26 cellular contexts compared by ENCODE assay signal in genomic region chr5:177434942-177435738, GRCh38. TPM values are rescaled to one million over a fixed set of nuclear protein-coding genes. Genes with fewer than 3 reads are reported as not detected.
DNase-seq lines count a peak whose midpoint lies in the region; ATAC-seq and TF ChIP-seq lines count a peak whose summit lies in the region.
"Had no signal": no experiment of that assay in that cellular context is flagged by ENCODE, and none has a peak within 500 bp of the region (broad histone marks: within the 10 kb centered on the region; RNA-seq: fewer than 3 reads in every experiment).

No MANE protein-coding gene starts in this region.

- peaks cover 17 to 94% of the 10 kb centered on the region in 2 experiments for H3K36me3 ChIP-seq in HEK293 (ENCODE audit: control insufficient read depth in 2 of 2, insufficient read depth in 1 of 2, low read length in 2 of 2)

- H3K4me3 ChIP-seq in right cardiac atrium (ENCODE audit: low read length), result no peak overlapping the region
- no peak overlapping the region for H3K4me3 ChIP-seq in HEK293 (ENCODE audit: low read depth, low read length)
- H3K4me3 ChIP-seq: transverse colon had no signal

- H3K27me3 ChIP-seq in right cardiac atrium (ENCODE audit: control insufficient read depth, insufficient read depth), result no peaks in the 10 kb centered on the region
- H3K27me3 ChIP-seq: transverse colon had no signal

- peak overlapping the region; percentile 34 for H3K27ac Mint-ChIP-seq in activated naive CD8-positive, alpha-beta T cell treated with anti-CD3 and anti-CD28 coated beads, Interleukin-2, amount 10 ng/mL, durations not matched to agents 7 days and 5 days
- peak overlapping the region; percentile 61 for H3K27ac Mint-ChIP-seq in stimulated activated effector memory CD8-positive, alpha-beta T cell treated with anti-CD3 and anti-CD28 coated beads, Interleukin-12 subunit alpha, Interleukin-12 subunit beta, amount 100 ng/mL, for 72 hours
- no peak overlapping the region for H3K27ac Mint-ChIP-seq in osteocyte (ENCODE audit: unreplicated experiment)
- H3K27ac Mint-ChIP-seq: endodermal cell had no signal

- CTCF ChIA-PET in HEK293 (lab: Yijun Ruan, JAX), result no interaction called here

- H3K27me3 Mint-ChIP-seq in activated naive CD8-positive, alpha-beta T cell treated with anti-CD3 and anti-CD28 coated beads, Interleukin-2, amount 10 ng/mL, durations not matched to agents 7 days and 5 days, result no peaks in the 10 kb centered on the region
- H3K27me3 Mint-ChIP-seq in osteocyte (ENCODE audit: unreplicated experiment), result no peaks in the 10 kb centered on the region
- H3K27me3 Mint-ChIP-seq: naive B cell; stimulated activated naive CD8-positive, alpha-beta T cell treated with anti-CD3 and anti-CD28 coated beads, Interleukin-15, Interleukin-2, amounts not matched to agents 100 ng/mL and 50 ng/mL, for 24 hours had no signal

- no peak overlapping the region for H3K4me3 Mint-ChIP-seq in activated naive CD8-positive, alpha-beta T cell treated with anti-CD3 and anti-CD28 coated beads, Interleukin-2, amount 10 ng/mL, durations not matched to agents 7 days and 5 days
- H3K4me3 Mint-ChIP-seq in stimulated activated effector memory CD8-positive, alpha-beta T cell treated with anti-CD3 and anti-CD28 coated beads, Interleukin-12 subunit alpha, Interleukin-12 subunit beta, amount 100 ng/mL, for 72 hours, result peak overlapping the region; percentile 76
- H3K4me3 Mint-ChIP-seq in osteocyte (ENCODE audit: unreplicated experiment), result no peak overlapping the region
- H3K4me3 Mint-ChIP-seq: endodermal cell, naive B cell had no signal

- no peak for TF ChIP-seq CTCF in HEK293 (tag by site-specific recombination; IDR thresholded peaks at IDR 0.05)
- no peak for TF ChIP-seq CTCF in GM20000 (IDR thresholded peaks at IDR 0.05; ENCODE audit: extremely low read depth, missing control alignments)
- TF ChIP-seq CTCF in osteocyte (IDR thresholded peaks at IDR 0.05), result no peak

- POLR2A ChIA-PET in HEK293 (lab: Yijun Ruan, JAX), result interaction anchor here (3.9 kb wide), 1 partner anchor 11 kb away, joined by 17 read pairs; the partner anchor contains the start of gene PRR7
- POLR2A ChIA-PET in activated naive CD8-positive, alpha-beta T cell treated with anti-CD3 and anti-CD28 coated beads, Interleukin-2, amount 10 ng/mL, durations not matched to agents 7 days and 5 days (lab: Charles Lee), result interaction anchor here (0.8 to 10.7 kb wide), 5 partner anchors 10 to 45 kb away, joined by 3 to 312 read pairs (median 3); partner anchors contain the start of gene PRR7

- H3K36me3 Mint-ChIP-seq in activated naive CD8-positive, alpha-beta T cell treated with anti-CD3 and anti-CD28 coated beads, Interleukin-2, amount 10 ng/mL, durations not matched to agents 7 days and 5 days, result peaks cover 50% of the 10 kb centered on the region
- peaks cover 100% of the 10 kb centered on the region for H3K36me3 Mint-ChIP-seq in stimulated activated effector memory CD8-positive, alpha-beta T cell treated with anti-CD3 and anti-CD28 coated beads, Interleukin-12 subunit alpha, Interleukin-12 subunit beta, amount 100 ng/mL, for 72 hours
- H3K36me3 Mint-ChIP-seq in osteocyte (ENCODE audit: unreplicated experiment), result peaks cover 29% of the 10 kb centered on the region

- intact Hi-C loops in right cardiac atrium (cut with DNase I) (no loop called here), left cardiac atrium (cut with DNase I) (no loop called here)

- peak in 2 of 3 donors; percentile 34 to 36 for DNase-seq in right cardiac atrium
- no peak for DNase-seq in left cardiac atrium
- DNase-seq in activated naive CD8-positive, alpha-beta T cell treated with anti-CD3 and anti-CD28 coated beads, Interleukin-2, amount 10 ng/mL, durations not matched to agents 7 days and 5 days, result no peak
- no peak for DNase-seq in stimulated activated effector memory CD8-positive, alpha-beta T cell treated with anti-CD3 and anti-CD28 coated beads, Interleukin-12 subunit alpha, Interleukin-12 subunit beta, amount 100 ng/mL, for 72 hours (ENCODE audit: low spot score in 2 of 2)
- no peak for DNase-seq in GM20000 (ENCODE audit: low spot score)
- no peak for DNase-seq in osteocyte (ENCODE audit: extremely low spot score, unreplicated experiment)
- DNase-seq: activated effector memory CD4-positive, alpha-beta T cell treated with Interleukin-2 at 50 U/mL for 16 hours; Caco-2; DND-41; endodermal cell; H7; left colon; mesendoderm; naive B cell; NCI-H1105 treated with DMSO at 0.1 percent for 48 hours; NCI-H510A; NK-92 treated with Interleukin-12 subunit alpha and Interleukin-12 subunit beta, amount 100 ng/mL, for 24 hours; T1000; transverse colon had no signal

- ATAC-seq in right cardiac atrium, result no peak
- no peak for ATAC-seq in left cardiac atrium
- no peak for ATAC-seq in activated naive CD8-positive, alpha-beta T cell treated with anti-CD3 and anti-CD28 coated beads, Interleukin-2, amount 10 ng/mL, durations not matched to agents 7 days and 5 days (ENCODE audit: low read depth)
- ATAC-seq in stimulated activated effector memory CD8-positive, alpha-beta T cell treated with anti-CD3 and anti-CD28 coated beads, Interleukin-12 subunit alpha, Interleukin-12 subunit beta, amount 100 ng/mL, for 72 hours, result no peak
- ATAC-seq: left colon had no signal

- peaks cover 43% of the 10 kb centered on the region for H3K4me1 Mint-ChIP-seq in activated naive CD8-positive, alpha-beta T cell treated with anti-CD3 and anti-CD28 coated beads, Interleukin-2, amount 10 ng/mL, durations not matched to agents 7 days and 5 days
- peaks cover 64% of the 10 kb centered on the region for H3K4me1 Mint-ChIP-seq in stimulated activated effector memory CD8-positive, alpha-beta T cell treated with anti-CD3 and anti-CD28 coated beads, Interleukin-12 subunit alpha, Interleukin-12 subunit beta, amount 100 ng/mL, for 72 hours
- no peaks in the 10 kb centered on the region for H3K4me1 Mint-ChIP-seq in osteocyte (ENCODE audit: unreplicated experiment)
- H3K4me1 Mint-ChIP-seq: endodermal cell had no signal

- no peaks in the 10 kb centered on the region for H3K9me3 ChIP-seq in right cardiac atrium (ENCODE audit: control insufficient read depth, low read length)
- no peaks in the 10 kb centered on the region for H3K9me3 ChIP-seq in HEK293 (ENCODE audit: control insufficient read depth, insufficient read depth, low read depth, low read length)
- H3K9me3 ChIP-seq: Caco-2, transverse colon had no signal

- 95% methylated on average over 20 of the region's 20 CpGs for WGBS in right cardiac atrium

- no peaks in the 10 kb centered on the region for H3K9me3 Mint-ChIP-seq in activated naive CD8-positive, alpha-beta T cell treated with anti-CD3 and anti-CD28 coated beads, Interleukin-2, amount 10 ng/mL, durations not matched to agents 7 days and 5 days
- H3K9me3 Mint-ChIP-seq in stimulated activated effector memory CD8-positive, alpha-beta T cell treated with anti-CD3 and anti-CD28 coated beads, Interleukin-12 subunit alpha, Interleukin-12 subunit beta, amount 100 ng/mL, for 72 hours, result no peaks in the 10 kb centered on the region
- no peaks in the 10 kb centered on the region for H3K9me3 Mint-ChIP-seq in osteocyte (ENCODE audit: unreplicated experiment)
- H3K9me3 Mint-ChIP-seq: endodermal cell; naive B cell; stimulated activated naive CD8-positive, alpha-beta T cell treated with anti-CD3 and anti-CD28 coated beads, Interleukin-15, Interleukin-2, amounts not matched to agents 100 ng/mL and 50 ng/mL, for 24 hours had no signal

- H3K27ac ChIP-seq in right cardiac atrium (ENCODE audit: low read length) (no peak overlapping the region), HEK293 (ENCODE audit: extremely low read depth, low read depth, low read length) (no peak overlapping the region)
- H3K27ac ChIP-seq: transverse colon had no signal

- H3K4me1 ChIP-seq in right cardiac atrium (ENCODE audit: control insufficient read depth, insufficient read depth, low read length) (no peaks in the 10 kb centered on the region), HEK293 (ENCODE audit: control insufficient read depth, insufficient read depth, low read length) (no peaks in the 10 kb centered on the region)

TF ChIP-seq in HEK293, 187 proteins besides CTCF, POLR2A, EP300 and RAD21:
- no peak for TF ChIP-seq ZNF664 (tag by site-specific recombination; IDR thresholded peaks at IDR 0.05)
- TF ChIP-seq ZNF473 (tag by site-specific recombination; IDR thresholded peaks at IDR 0.05), result no peak
- peak; percentile 82 for TF ChIP-seq EGR2 (tag by site-specific recombination; IDR thresholded peaks at IDR 0.05; ENCODE audit: low read depth)
- 0 out of 2 replicates have a peak, but pooled peaks have one; percentile 38 for TF ChIP-seq KLF9 (tag by site-specific recombination; IDR thresholded peaks at IDR 0.05; ENCODE audit: low read depth)
- TF ChIP-seq ZFHX2 (tag by site-specific recombination; conservative IDR thresholded peaks at IDR 0.05), result peak; percentile 61

RNA-seq across cellular contexts. Expression of gene GRK6, which starts 8.7 kb away (rescaled TPM):
- total RNA-seq in right cardiac atrium (10 to 100 TPM; 13.2 to 16.9 (median 15.5) TPM), left cardiac atrium (10 to 100 TPM; 14.6 to 20.1 TPM), osteocyte (35.6 and 38.2 TPM in 2 replicates)
- 7.4 TPM for polyA plus RNA-seq in right cardiac atrium
- total RNA-seq in activated naive CD8-positive, alpha-beta T cell treated with anti-CD3 and anti-CD28 coated beads, Interleukin-2, amount 10 ng/mL, durations not matched to agents 7 days and 5 days, result 100 to 1,000 TPM; 181 to 186 TPM

RNA-seq across cellular contexts. Expression of gene PRR7, which starts 11.5 kb away (rescaled TPM):
- total RNA-seq in right cardiac atrium, result under 1 TPM in 3 of 4 donors, not detected in 1; 0.33 to 0.45 (median 0.35) TPM
- 0.27 TPM for polyA plus RNA-seq in right cardiac atrium
- total RNA-seq in left cardiac atrium, result 1 to 10 TPM in 1 of 2 donors, under 1 TPM in 1; 0.59 to 1.6 TPM
- total RNA-seq in activated naive CD8-positive, alpha-beta T cell treated with anti-CD3 and anti-CD28 coated beads, Interleukin-2, amount 10 ng/mL, durations not matched to agents 7 days and 5 days, result 10 to 100 TPM; 10.0 to 10.6 TPM
- 2.8 and 4.4 TPM in 2 replicates for total RNA-seq in osteocyte

RNA-seq across cellular contexts. Expression of gene F12, which starts 25.8 kb away (rescaled TPM):
- total RNA-seq in right cardiac atrium, result under 1 TPM; 0.17 to 0.34 (median 0.26) TPM
- polyA plus RNA-seq in right cardiac atrium, result 0.27 TPM
- total RNA-seq in left cardiac atrium, result under 1 TPM; 0.27 to 0.39 TPM
- total RNA-seq in activated naive CD8-positive, alpha-beta T cell treated with anti-CD3 and anti-CD28 coated beads, Interleukin-2, amount 10 ng/mL, durations not matched to agents 7 days and 5 days, result 1 to 10 TPM; 2.2 to 2.8 TPM
- 1.0 and 1.5 TPM in 2 replicates for total RNA-seq in osteocyte

RNA-seq across cellular contexts. Expression of gene PFN3, which starts 34.7 kb away (rescaled TPM):
- total RNA-seq in right cardiac atrium, result not detected
- not detected for polyA plus RNA-seq in right cardiac atrium
- not detected for total RNA-seq in left cardiac atrium
- total RNA-seq in activated naive CD8-positive, alpha-beta T cell treated with anti-CD3 and anti-CD28 coated beads, Interleukin-2, amount 10 ng/mL, durations not matched to agents 7 days and 5 days, result not detected
- total RNA-seq in osteocyte, result not detected in 2 replicates
- total RNA-seq: astrocyte, Caco-2, endodermal cell, glomerular endothelial cell, H7, HT1080, left colon, LHCN-M2, posterior vena cava, transverse colon had no signal

RNA-seq across cellular contexts. Expression of gene DBN1, which starts 38.3 kb away (rescaled TPM):
- total RNA-seq in right cardiac atrium (10 to 100 TPM; 15.3 to 44.8 (median 25.3) TPM), left cardiac atrium (10 to 100 TPM; 30.2 to 55.1 TPM), osteocyte (248 and 249 TPM in 2 replicates)
- polyA plus RNA-seq in right cardiac atrium, result 17.7 TPM
- total RNA-seq in activated naive CD8-positive, alpha-beta T cell treated with anti-CD3 and anti-CD28 coated beads, Interleukin-2, amount 10 ng/mL, durations not matched to agents 7 days and 5 days, result 10 to 100 TPM; 82.5 to 87.0 TPM

Comparison
In these comparisons a context has a peak if more than half of its experiments do, and no peak if none do; other contexts are left out.
1. DNase-seq: peak in right cardiac atrium (2 of 3); none in left cardiac atrium (single experiment), activated naive CD8-positive, alpha-beta T cell treated with anti-CD3 and anti-CD28 coated beads, Interleukin-2, amount 10 ng/mL, durations not matched to agents 7 days and 5 days (single experiment), stimulated activated effector memory CD8-positive, alpha-beta T cell treated with anti-CD3 and anti-CD28 coated beads, Interleukin-12 subunit alpha, Interleukin-12 subunit beta, amount 100 ng/mL, for 72 hours (0 of 2), GM20000 (single experiment) and osteocyte (single experiment).